1 cellular context compared by ENCODE assay signal in the genomic region with DNA sequence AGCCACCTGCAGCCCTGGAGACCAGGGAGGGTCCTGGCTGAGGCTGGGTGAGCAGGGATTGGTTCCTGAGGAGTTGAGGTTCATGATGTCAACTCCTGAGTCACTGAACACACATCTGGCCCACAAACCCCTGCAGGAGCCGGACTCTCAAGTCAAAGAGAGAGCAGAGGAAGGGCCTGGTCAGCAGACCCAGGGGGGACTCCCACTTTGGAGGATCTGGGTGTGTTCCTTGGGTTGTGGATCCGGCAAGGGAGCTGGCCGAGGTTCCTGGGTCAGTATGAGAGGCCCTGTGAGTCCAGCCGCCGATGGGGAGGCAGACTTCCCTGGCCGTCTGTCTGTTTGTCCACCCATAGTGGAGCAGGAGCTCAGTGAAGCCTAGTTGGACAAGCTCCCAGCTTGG.
TF ChIP-seq lines count a peak whose summit lies in the region.

No MANE protein-coding gene starts in this region.

TF ChIP-seq in IMR-90, 13 proteins besides CTCF, POLR2A, EP300 and RAD21 (continued from another document):
- TF ChIP-seq, protein P1, sequence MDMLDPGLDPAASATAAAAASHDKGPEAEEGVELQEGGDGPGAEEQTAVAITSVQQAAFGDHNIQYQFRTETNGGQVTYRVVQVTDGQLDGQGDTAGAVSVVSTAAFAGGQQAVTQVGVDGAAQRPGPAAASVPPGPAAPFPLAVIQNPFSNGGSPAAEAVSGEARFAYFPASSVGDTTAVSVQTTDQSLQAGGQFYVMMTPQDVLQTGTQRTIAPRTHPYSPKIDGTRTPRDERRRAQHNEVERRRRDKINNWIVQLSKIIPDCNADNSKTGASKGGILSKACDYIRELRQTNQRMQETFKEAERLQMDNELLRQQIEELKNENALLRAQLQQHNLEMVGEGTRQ (IDR thresholded peaks at IDR 0.05; ENCODE audit: low read depth, low read length): no peak
- no peak for TF ChIP-seq RFX5 (IDR thresholded peaks at IDR 0.05; ENCODE audit: low read depth, low read length)
- no peak for TF ChIP-seq NFE2L2 (IDR thresholded peaks at IDR 0.05; ENCODE audit: low read depth, low read length)
- no peak for TF ChIP-seq RCOR1 (IDR thresholded peaks at IDR 0.05; ENCODE audit: insufficient replicate concordance, low read length)
- no peak for TF ChIP-seq MAFK (IDR thresholded peaks at IDR 0.05; ENCODE audit: low read depth, low read length)
